ENCODE assay signal across 8 cellular contexts in genomic region chr1:16013220-16013907, GRCh38. TPM values are rescaled to one million over a fixed set of nuclear protein-coding genes. Genes with fewer than 3 reads are reported as not detected.
DNase-seq lines count a peak whose midpoint lies in the region; ATAC-seq and TF ChIP-seq lines count a peak whose summit lies in the region.

No MANE protein-coding gene starts in this region.

- ATAC-seq in foreskin keratinocyte (peak; percentile 57), HG03135 (IDR thresholded peaks at IDR 0.05; ENCODE audit: unreplicated experiment) (no peak), GM21526 (IDR thresholded peaks at IDR 0.05; ENCODE audit: low FRiP score, unreplicated experiment) (no peak)

- H3K9me3 ChIP-seq in MG63 (no peaks in the 10 kb centered on the region), ovary (no peaks in the 10 kb centered on the region)

- TF ChIP-seq POLR2A in ovary (IDR thresholded peaks at IDR 0.05): no peak

- H3K4me3 ChIP-seq in MG63: no peak overlapping the region
- peak overlapping the region; percentile 49 for H3K4me3 ChIP-seq in ovary

- DNase-seq in ELF-1 (ENCODE audit: low read depth, low spot score) (peak; percentile 79), MG63 (peak; percentile 34), foreskin keratinocyte (peak in 1 of 2 donors; percentile 18), ovary (peak; percentile 87 to 90 (median 89)), ureter (ENCODE audit: low spot score) (peak; percentile 75)
- peak; percentile 66 for DNase-seq in activated T-cell treated with anti-CD3 and anti-CD28 coated beads, Interleukin-2, amount 50 U/mL, for 1 hour

- WGBS in ovary, 3 donors: 9 to 20% (median 16%) methylated on average over 22 to 28 of the region's 28 CpGs

- H3K36me3 ChIP-seq in MG63 (no peaks in the 10 kb centered on the region), ovary (no peaks in the 10 kb centered on the region)

- intact Hi-C loops in ovary (cut with DNase I): loop anchor here in 2 of 4 donors (5.0 kb wide), 2 partner anchors 39 to 169 kb away; no protein-coding TSS in a partner anchor

- TF ChIP-seq CTCF in foreskin keratinocyte (conservative IDR thresholded peaks at IDR 0.05) (no peak), ovary (IDR thresholded peaks at IDR 0.05) (no peak)

- H3K27ac ChIP-seq in foreskin keratinocyte (peak overlapping the region; percentile 36), ovary (peak overlapping the region; percentile 94 to 98)

- H3K4me1 ChIP-seq in foreskin keratinocyte: no peaks in the 10 kb centered on the region
- H3K4me1 ChIP-seq in ovary (ENCODE audit: insufficient read depth): peaks cover 17% of the 10 kb centered on the region

- peak; percentile 49 for TF ChIP-seq EP300 in ovary (IDR thresholded peaks at IDR 0.05)

- no peaks in the 10 kb centered on the region for H3K27me3 ChIP-seq in MG63
- H3K27me3 ChIP-seq in foreskin keratinocyte: peaks cover 3% of the 10 kb centered on the region
- H3K27me3 ChIP-seq in ovary: no peaks in the 10 kb centered on the region

RNA-seq across cellular contexts. Expression of gene HSPB7, which starts 4.5 kb away (rescaled TPM):
- total RNA-seq in MG63 (2014; rRNA removed; shearing (Covaris generic); ENCODE audit: low replicate concordance): 1.9 and 4.5 TPM in 2 replicates
- total RNA-seq in foreskin keratinocyte (not detected in 2 replicates), ovary (10 to 100 TPM in 6 of 7 donors, 1 to 10 TPM in 1; 1.9 to 68.7 (median 35.8) TPM), ureter (36.2 TPM)
- polyA plus RNA-seq in foreskin keratinocyte (not detected in 2 replicates), ovary (10 to 100 TPM; 21.9 to 25.4 TPM)

RNA-seq across cellular contexts. Expression of gene CLCNKA, which starts 8.5 kb away (rescaled TPM):
- total RNA-seq in MG63 (2014; rRNA removed; shearing (Covaris generic); ENCODE audit: low replicate concordance): not detected in 2 replicates
- total RNA-seq in foreskin keratinocyte (not detected in 2 replicates), ovary (1 to 10 TPM in 5 of 7 donors, under 1 TPM in 1, not detected in 1; 0.97 to 2.4 (median 1.2) TPM), ureter (2.2 TPM)
- polyA plus RNA-seq in foreskin keratinocyte (not detected in 2 replicates), ovary (under 1 TPM; 0.08 to 0.74 TPM)

RNA-seq across cellular contexts. Expression of gene SRARP, which starts 9.3 kb away (rescaled TPM):
- not detected in 2 replicates for total RNA-seq in MG63 (2014; rRNA removed; shearing (Covaris generic); ENCODE audit: low replicate concordance)
- total RNA-seq in foreskin keratinocyte (not detected in 2 replicates), ovary (not detected), ureter (not detected)
- polyA plus RNA-seq in foreskin keratinocyte (not detected in 2 replicates), ovary (not detected)

RNA-seq across cellular contexts. Expression of gene CLCNKB, which starts 30.2 kb away (rescaled TPM):
- not detected in 2 replicates for total RNA-seq in MG63 (2014; rRNA removed; shearing (Covaris generic); ENCODE audit: low replicate concordance)
- not detected in 2 replicates for total RNA-seq in foreskin keratinocyte
- not detected in 2 replicates for polyA plus RNA-seq in foreskin keratinocyte
- 1 to 10 TPM in 4 of 7 donors, under 1 TPM in 2, not detected in 1; 0.82 to 8.2 (median 1.9) TPM for total RNA-seq in ovary
- polyA plus RNA-seq in ovary: under 1 TPM; 0.18 to 0.42 TPM
- total RNA-seq in ureter: 0.65 TPM

RNA-seq across cellular contexts. Expression of gene ZBTB17, which starts 37.5 kb away (rescaled TPM):
- 25.7 and 29.1 TPM in 2 replicates for total RNA-seq in MG63 (2014; rRNA removed; shearing (Covaris generic); ENCODE audit: low replicate concordance)
- total RNA-seq in foreskin keratinocyte (29.7 and 29.8 TPM in 2 replicates), ovary (10 to 100 TPM; 18.8 to 45.7 (median 29.8) TPM), ureter (44.4 TPM)
- polyA plus RNA-seq in foreskin keratinocyte (22.0 and 26.5 TPM in 2 replicates), ovary (10 to 100 TPM in 1 of 2 donors, 1 to 10 TPM in 1; 3.7 to 33.1 TPM)
